8 cellular contexts compared by ENCODE assay signal in the genomic region with DNA sequence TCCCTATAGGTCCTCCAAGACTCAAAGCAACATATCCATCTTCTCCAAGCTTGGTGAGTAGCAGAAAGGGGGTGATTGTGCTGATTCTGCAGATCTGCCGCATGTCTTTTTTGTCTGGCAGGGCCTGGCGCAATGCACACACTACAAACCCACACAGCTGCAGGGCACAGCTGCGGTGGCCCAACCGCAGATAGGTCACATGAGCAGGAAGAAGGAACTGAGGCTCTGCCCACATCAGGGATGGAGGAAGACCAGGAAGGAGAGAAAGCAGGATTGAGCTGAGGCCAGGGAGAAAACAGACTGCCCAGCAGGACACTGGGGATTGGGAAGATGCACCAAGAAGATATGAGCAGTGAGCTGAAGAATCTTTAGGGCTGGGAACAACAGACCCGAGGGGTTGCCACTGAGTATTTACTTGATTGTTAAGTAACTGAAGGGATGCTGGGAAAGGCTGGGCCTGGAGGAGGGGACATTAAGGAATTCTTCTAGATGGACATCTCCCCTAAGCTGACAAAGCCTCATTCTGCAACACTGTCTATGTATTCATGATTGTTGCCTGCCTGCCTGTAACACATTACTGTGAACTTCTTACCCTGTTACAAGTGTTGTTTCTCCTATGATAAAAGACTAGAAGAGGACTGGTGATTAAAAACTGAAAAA.
DNase-seq lines count a peak whose midpoint lies in the region; ATAC-seq and TF ChIP-seq lines count a peak whose summit lies in the region.

No MANE protein-coding gene starts in this region.

- peaks cover 0 to 31% of the 10 kb centered on the region in 2 donors for H3K27me3 Mint-ChIP-seq in CD8-positive, alpha-beta memory T cell

- peaks cover 0 to 7% (median 5%) of the 10 kb centered on the region in 3 donors for H3K4me1 Mint-ChIP-seq in CD8-positive, alpha-beta memory T cell

- peak; percentile 82 for ATAC-seq in left ventricle myocardium superior
- ATAC-seq in foreskin keratinocyte = no peak
- no peak for ATAC-seq in GM21515 (IDR thresholded peaks at IDR 0.05; ENCODE audit: unreplicated experiment)

- H3K4me3 ChIP-seq in subcutaneous abdominal adipose tissue (ENCODE audit: low read depth in 1 of 5, low read length in 5 of 5) = peak overlapping the region in 2 of 5 donors; percentile 14 to 31
- H3K4me3 ChIP-seq in CD8-positive, alpha-beta memory T cell (ENCODE audit: low read length) = no peak overlapping the region

- H3K4me3 Mint-ChIP-seq in CD8-positive, alpha-beta memory T cell = no peak overlapping the region

- no peaks in the 10 kb centered on the region for H3K36me3 ChIP-seq in subcutaneous abdominal adipose tissue (ENCODE audit: control insufficient read depth in 5 of 5, insufficient read depth in 5 of 5, low read length in 5 of 5)
- no peaks in the 10 kb centered on the region for H3K36me3 ChIP-seq in CD8-positive, alpha-beta memory T cell (ENCODE audit: insufficient read depth, low read length)

- H3K4me1 ChIP-seq in subcutaneous abdominal adipose tissue (ENCODE audit: control insufficient read depth in 5 of 5, insufficient read depth in 5 of 5, low read length in 5 of 5) = peaks cover 9 to 50% (median 38%) of the 10 kb centered on the region in 5 donors
- no peaks in the 10 kb centered on the region for H3K4me1 ChIP-seq in foreskin keratinocyte
- no peaks in the 10 kb centered on the region for H3K4me1 ChIP-seq in CD8-positive, alpha-beta memory T cell (ENCODE audit: insufficient read depth, low read length)

- H3K9ac ChIP-seq in subcutaneous abdominal adipose tissue (ENCODE audit: low read length in 5 of 5) = peak overlapping the region in 1 of 5 donors; percentile 1

- intact Hi-C loops in left ventricle myocardium superior (cut with micrococcal nuclease) = no loop called here

- no peaks in the 10 kb centered on the region for H3K9me3 Mint-ChIP-seq in CD8-positive, alpha-beta memory T cell

- DNase-seq in HK-2 (ENCODE audit: unreplicated experiment) = peak; percentile 48
- DNase-seq in SK-MEL-5 (ENCODE audit: low read depth, low spot score) = peak; percentile 55
- DNase-seq in left ventricle myocardium superior = peak; percentile 70
- DNase-seq in foreskin keratinocyte = no peak
- DNase-seq in DMS 273 (lab: John Stamatoyannopoulos, UW; ENCODE audit: unreplicated experiment) = no peak
- no peak for DNase-seq in CD8-positive, alpha-beta memory T cell

- H3K27ac Mint-ChIP-seq in CD8-positive, alpha-beta memory T cell = no peak overlapping the region

- H3K9me3 ChIP-seq in subcutaneous abdominal adipose tissue (ENCODE audit: control insufficient read depth in 5 of 5, low read length in 5 of 5) = no peaks in the 10 kb centered on the region
- H3K9me3 ChIP-seq in CD8-positive, alpha-beta memory T cell (ENCODE audit: low read length) = no peaks in the 10 kb centered on the region

- TF ChIP-seq CTCF in foreskin keratinocyte (conservative IDR thresholded peaks at IDR 0.05) = no peak

- no peaks in the 10 kb centered on the region for H3K36me3 Mint-ChIP-seq in CD8-positive, alpha-beta memory T cell

- in situ Hi-C loops in SK-MEL-5 (cut with HindIII; ENCODE audit: low pct_unique_long_range_greater_than_20kb, low sequenced_read_pairs) = no loop called here

- POLR2A ChIA-PET in CD8-positive, alpha-beta memory T cell (lab: Charles Lee) = no interaction called here

- CTCF ChIA-PET in CD8-positive, alpha-beta memory T cell (lab: Charles Lee) = no interaction called here

- H3K27ac ChIP-seq in subcutaneous abdominal adipose tissue (ENCODE audit: low read depth, low read length) = peak overlapping the region; percentile 77
- no peak overlapping the region for H3K27ac ChIP-seq in foreskin keratinocyte
- no peak overlapping the region for H3K27ac ChIP-seq in CD8-positive, alpha-beta memory T cell (ENCODE audit: low read depth, low read length)

- H3K27me3 ChIP-seq in subcutaneous abdominal adipose tissue (ENCODE audit: control insufficient read depth in 5 of 5, insufficient read depth in 4 of 5, low read length in 5 of 5) (no peaks in the 10 kb centered on the region), foreskin keratinocyte (no peaks in the 10 kb centered on the region)
- no peaks in the 10 kb centered on the region for H3K27me3 ChIP-seq in CD8-positive, alpha-beta memory T cell (ENCODE audit: insufficient read depth, low read length, poor library complexity, severe bottlenecking)

Comparison
In these comparisons a context has a peak if more than half of its experiments do, and no peak if none do; other contexts are left out.
1. DNase-seq: peak in HK-2 (single experiment), SK-MEL-5 (single experiment) and left ventricle myocardium superior (single experiment); none in foreskin keratinocyte (0 of 2), DMS 273 (single experiment) and CD8-positive, alpha-beta memory T cell (0 of 5).